36 cellular contexts compared by ENCODE assay signal in the genomic region with DNA sequence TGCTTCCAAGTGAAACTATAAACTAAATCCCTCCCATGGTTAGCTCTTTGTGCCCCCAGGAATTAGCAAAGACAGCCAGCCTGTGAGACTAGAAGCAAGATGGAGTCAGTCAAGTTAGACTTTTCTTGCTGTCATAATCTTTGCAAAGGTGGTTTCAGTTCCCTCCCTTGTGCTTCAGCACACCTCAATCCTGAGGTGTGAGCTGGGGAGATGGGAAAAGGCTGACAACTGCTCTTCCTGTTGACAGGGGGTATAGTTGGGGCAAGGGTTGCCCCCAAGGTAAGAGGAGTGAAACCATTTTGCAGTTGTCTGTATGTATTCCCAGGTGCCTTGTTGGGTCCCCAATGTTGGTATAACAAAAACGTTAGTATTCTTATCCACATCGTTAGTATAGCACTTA.
"Had no signal": no experiment of that assay in that cellular context is flagged by ENCODE, and none has a peak within 500 bp of the region (broad histone marks: within the 10 kb centered on the region; RNA-seq: fewer than 3 reads in every experiment).

No MANE protein-coding gene starts in this region.

- H3K27ac Mint-ChIP-seq: activated B cell treated with CpG ODN at 0.5 μM for 24 hours; activated CD4-positive, alpha-beta memory T cell treated with anti-CD3 and anti-CD28 coated beads for 36 hours; activated CD4-positive, alpha-beta T cell treated with anti-CD3 and anti-CD28 coated beads, Interleukin-2, amount 10 ng/mL, durations not matched to agents 24 days and 14 days; activated CD8-positive, alpha-beta T cell treated with anti-CD3 and anti-CD28 coated beads for 36 hours; activated naive CD4-positive, alpha-beta T cell treated with anti-CD3 and anti-CD28 coated beads for 36 hours; activated naive CD4-positive, alpha-beta T cell treated with anti-CD3 and anti-CD28 coated beads, Interleukin-2, amount 50 U/mL, for 72 hours; activated naive CD8-positive, alpha-beta T cell treated with anti-CD3 and anti-CD28 coated beads for 36 hours; activated T-cell treated with anti-CD3 and anti-CD28 coated beads, Interleukin-2, amount 50 U/mL, for 72 hours; activated T-helper 1 cell treated with anti-CD3 and anti-CD28 coated beads, Interleukin-12 subunit alpha, Interleukin-12 subunit beta, Interleukin-2, Interleukin-4 antibody, amounts not matched to agents 30 ng/mL and 10 ng/mL and 1 ng/mL, durations not matched to agents 14 hours and 24 hours and 36 hours; activated T-helper 17 cell treated with anti-CD3 and anti-CD28 coated beads, Interleukin-2, amount 50 U/mL, for 72 hours; T-helper 1 cell treated with Interleukin-12 subunit alpha and Interleukin-12 subunit beta and Interleukin-4 antibody, amounts not matched to agents 30 μg/mL and 1 μg/mL, for 36 hours; T-helper 2 cell treated with Interferon-gamma antibody and Interleukin-4, amounts not matched to agents 5 μg/mL and 100 μg/mL, for 36 hours had no signal

- DNase-seq: activated B cell treated with CpG ODN at 0.5 μM for 24 hours; activated CD4-positive, alpha-beta memory T cell treated with anti-CD3 and anti-CD28 coated beads for 36 hours; activated CD4-positive, alpha-beta T cell treated with anti-CD3 and anti-CD28 coated beads for 4 hours; activated CD4-positive, alpha-beta T cell treated with anti-CD3 and anti-CD28 coated beads, Interleukin-2, amount 10 ng/mL, durations not matched to agents 24 days and 14 days; activated CD4-positive, alpha-beta T cell treated with anti-CD3 and anti-CD28 coated beads, Interleukin-2, amount 50 U/mL, for 1 hour; activated CD4-positive, alpha-beta T cell treated with anti-CD3 and anti-CD28 coated beads, Interleukin-2, amount 50 U/mL, for 4 hours; activated CD4-positive, CD25-positive, alpha-beta regulatory T cell treated with anti-CD3 and anti-CD28 coated beads, Interleukin-2, amount 50 U/mL, for 72 hours; activated CD8-positive, alpha-beta memory T cell treated with anti-CD3 and anti-CD28 coated beads, Interleukin-2, amount 50 U/mL, for 4 hours; activated CD8-positive, alpha-beta T cell treated with anti-CD3 and anti-CD28 coated beads for 36 hours; activated effector memory CD4-positive, alpha-beta T cell treated with anti-CD3 and anti-CD28 coated beads, Interleukin-2, amount 50 U/mL, for 16 hours; activated gamma-delta T cell treated with Interleukin-2 at 50 U/mL for 16 hours; activated naive CD4-positive, alpha-beta T cell; activated naive CD4-positive, alpha-beta T cell treated with anti-CD3 and anti-CD28 coated beads for 36 hours; activated naive CD4-positive, alpha-beta T cell treated with anti-CD3 and anti-CD28 coated beads, Interleukin-2, amount 50 U/mL, for 16 hours; activated naive CD8-positive, alpha-beta T cell treated with anti-CD3 and anti-CD28 coated beads for 36 hours; activated T-cell treated with anti-CD3 and anti-CD28 coated beads for 4 hours; activated T-cell treated with anti-CD3 and anti-CD28 coated beads, Interleukin-2, amount 50 U/mL, for 1 hour; activated T-cell treated with anti-CD3 and anti-CD28 coated beads, Interleukin-2, amount 50 U/mL, for 4 hours; activated T-cell treated with anti-CD3 and anti-CD28 coated beads, Interleukin-2, amount 50 U/mL, for 72 hours; adrenal gland; amniotic stem cell; aorta; body of pancreas; brain microvascular endothelial cell; central memory CD4-positive, alpha-beta T cell; T-helper 2 cell; T-helper 9 cell had no signal

- H3K4me1 ChIP-seq: breast epithelium had no signal

- H3K9me3 ChIP-seq: adrenal gland, body of pancreas, breast epithelium had no signal

- H3K9me3 Mint-ChIP-seq: activated B cell treated with CpG ODN at 0.5 μM for 24 hours; activated CD4-positive, alpha-beta memory T cell treated with anti-CD3 and anti-CD28 coated beads for 36 hours; activated CD4-positive, alpha-beta T cell treated with anti-CD3 and anti-CD28 coated beads, Interleukin-2, amount 10 ng/mL, durations not matched to agents 24 days and 14 days; activated CD8-positive, alpha-beta T cell treated with anti-CD3 and anti-CD28 coated beads for 36 hours; activated naive CD4-positive, alpha-beta T cell treated with anti-CD3 and anti-CD28 coated beads for 36 hours; activated naive CD4-positive, alpha-beta T cell treated with anti-CD3 and anti-CD28 coated beads, Interleukin-2, amount 50 U/mL, for 72 hours; activated naive CD8-positive, alpha-beta T cell treated with anti-CD3 and anti-CD28 coated beads for 36 hours; activated T-cell treated with anti-CD3 and anti-CD28 coated beads, Interleukin-2, amount 50 U/mL, for 4 hours; activated T-cell treated with anti-CD3 and anti-CD28 coated beads, Interleukin-2, amount 50 U/mL, for 72 hours; activated T-helper 1 cell treated with anti-CD3 and anti-CD28 coated beads, Interleukin-12 subunit alpha, Interleukin-12 subunit beta, Interleukin-2, Interleukin-4 antibody, amounts not matched to agents 30 ng/mL and 10 ng/mL and 1 ng/mL, durations not matched to agents 14 hours and 24 hours and 36 hours; activated T-helper 17 cell treated with anti-CD3 and anti-CD28 coated beads, Interleukin-2, amount 50 U/mL, for 72 hours; T-helper 1 cell treated with Interleukin-12 subunit alpha and Interleukin-12 subunit beta and Interleukin-4 antibody, amounts not matched to agents 30 μg/mL and 1 μg/mL, for 36 hours; T-helper 2 cell treated with Interferon-gamma antibody and Interleukin-4, amounts not matched to agents 5 μg/mL and 100 μg/mL, for 36 hours had no signal

- ATAC-seq: activated CD8-positive, alpha-beta T cell treated with anti-CD3 and anti-CD28 coated beads for 36 hours; activated naive CD4-positive, alpha-beta T cell treated with anti-CD3 and anti-CD28 coated beads, Interleukin-2, amount 50 U/mL, for 72 hours; activated T-cell treated with anti-CD3 and anti-CD28 coated beads, Interleukin-2, amount 50 U/mL, for 4 hours; activated T-cell treated with anti-CD3 and anti-CD28 coated beads, Interleukin-2, amount 50 U/mL, for 72 hours; activated T-helper 17 cell treated with anti-CD3 and anti-CD28 coated beads, Interleukin-2, amount 50 U/mL, for 72 hours; body of pancreas had no signal

- H3K36me3 ChIP-seq: adrenal gland, brain microvascular endothelial cell, breast epithelium had no signal

- FAIRE-seq: astrocyte, TTC549 had no signal

- H3K27me3 ChIP-seq: adrenal gland, body of pancreas, brain microvascular endothelial cell, breast epithelium had no signal

- H3K4me3 Mint-ChIP-seq: activated B cell treated with CpG ODN at 0.5 μM for 24 hours; activated CD4-positive, alpha-beta memory T cell treated with anti-CD3 and anti-CD28 coated beads for 36 hours; activated CD4-positive, alpha-beta T cell treated with anti-CD3 and anti-CD28 coated beads, Interleukin-2, amount 10 ng/mL, durations not matched to agents 24 days and 14 days; activated CD8-positive, alpha-beta T cell treated with anti-CD3 and anti-CD28 coated beads for 36 hours; activated naive CD4-positive, alpha-beta T cell treated with anti-CD3 and anti-CD28 coated beads for 36 hours; activated naive CD8-positive, alpha-beta T cell treated with anti-CD3 and anti-CD28 coated beads for 36 hours; activated T-cell treated with anti-CD3 and anti-CD28 coated beads, Interleukin-2, amount 50 U/mL, for 4 hours; activated T-cell treated with anti-CD3 and anti-CD28 coated beads, Interleukin-2, amount 50 U/mL, for 72 hours; activated T-helper 1 cell treated with anti-CD3 and anti-CD28 coated beads, Interleukin-12 subunit alpha, Interleukin-12 subunit beta, Interleukin-2, Interleukin-4 antibody, amounts not matched to agents 30 ng/mL and 10 ng/mL and 1 ng/mL, durations not matched to agents 14 hours and 24 hours and 36 hours; activated T-helper 17 cell treated with anti-CD3 and anti-CD28 coated beads, Interleukin-2, amount 50 U/mL, for 72 hours; T-helper 1 cell treated with Interleukin-12 subunit alpha and Interleukin-12 subunit beta and Interleukin-4 antibody, amounts not matched to agents 30 μg/mL and 1 μg/mL, for 36 hours; T-helper 2 cell treated with Interferon-gamma antibody and Interleukin-4, amounts not matched to agents 5 μg/mL and 100 μg/mL, for 36 hours had no signal

- H3K27me3 Mint-ChIP-seq: activated B cell treated with CpG ODN at 0.5 μM for 24 hours; activated CD4-positive, alpha-beta memory T cell treated with anti-CD3 and anti-CD28 coated beads for 36 hours; activated T-helper 17 cell treated with anti-CD3 and anti-CD28 coated beads, Interleukin-2, amount 50 U/mL, for 72 hours had no signal

- H3K4me3 ChIP-seq: adrenal gland, body of pancreas, breast epithelium had no signal

- H3K4me1 Mint-ChIP-seq: activated naive CD8-positive, alpha-beta T cell treated with anti-CD3 and anti-CD28 coated beads for 36 hours; activated T-helper 17 cell treated with anti-CD3 and anti-CD28 coated beads, Interleukin-2, amount 50 U/mL, for 72 hours had no signal

- H3K27ac ChIP-seq: body of pancreas, brain microvascular endothelial cell, breast epithelium, VCaP had no signal

- H3K36me3 Mint-ChIP-seq: activated CD4-positive, alpha-beta memory T cell treated with anti-CD3 and anti-CD28 coated beads for 36 hours; activated naive CD4-positive, alpha-beta T cell treated with anti-CD3 and anti-CD28 coated beads, Interleukin-2, amount 50 U/mL, for 72 hours; activated naive CD8-positive, alpha-beta T cell treated with anti-CD3 and anti-CD28 coated beads for 36 hours had no signal
